8 cellular contexts compared by ENCODE assay signal in genomic region chr1:244862699-244863490, GRCh38. TPM values are rescaled to one million over a fixed set of nuclear protein-coding genes. Genes with fewer than 3 reads are reported as not detected.
DNase-seq lines count a peak whose midpoint lies in the region; ATAC-seq and TF ChIP-seq lines count a peak whose summit lies in the region.

No MANE protein-coding gene starts in this region.

- H3K27me3 ChIP-seq in adrenal gland (no peaks in the 10 kb centered on the region), heart right ventricle (no peaks in the 10 kb centered on the region), upper lobe of left lung (no peaks in the 10 kb centered on the region)

- DNase-seq in GM12865 (ENCODE audit: low read depth) = peak; percentile 97
- DNase-seq in NCI-H128 (lab: John Stamatoyannopoulos, UW; ENCODE audit: unreplicated experiment) = peak; percentile 93
- peak; percentile 97 for DNase-seq in T follicular helper cell (ENCODE audit: low read depth)
- DNase-seq in adrenal gland = peak; percentile 97 to 99 (median 98)
- peak; percentile 97 to 98 for DNase-seq in heart right ventricle
- peak; percentile 99 for DNase-seq in posterior vena cava (ENCODE audit: low spot score)
- DNase-seq in upper lobe of left lung = peak; percentile 97 to 99

- intact Hi-C loops in adrenal gland (cut with DNase I) = loop anchor here (10.0 kb wide), 2 partner anchors 112 to 182 kb away; no protein-coding TSS in a partner anchor
- intact Hi-C loops in heart right ventricle (cut with DNase I) = loop anchor here in 9 of 10 donors (1.0 to 10.0 kb wide), 12 partner anchors 26 to 411 kb away; partner anchors contain the start of genes COX20 (in 4 of the 9), ADSS2 (in 1 of the 9) and DESI2 (in 1 of the 9)
- intact Hi-C loops in posterior vena cava (cut with DNase I) = loop anchor here (10.0 kb wide), 1 partner anchor 102 kb away; a partner anchor contains a TSS

- peak; percentile 63 for ATAC-seq in HG02678 (IDR thresholded peaks at IDR 0.05; ENCODE audit: unreplicated experiment)
- ATAC-seq in heart right ventricle = peak; percentile 76 to 92 (median 82)
- ATAC-seq in upper lobe of left lung (ENCODE audit: low FRiP score in 2 of 2) = peak; percentile 89

- H3K4me1 ChIP-seq in adrenal gland (replicated peaks in 1 of 2) (peaks cover 22 to 47% of the 10 kb centered on the region in 2 donors), heart right ventricle (peaks cover 15 to 65% (median 56%) of the 10 kb centered on the region in 9 donors), upper lobe of left lung (peaks cover 41 to 48% (median 44%) of the 10 kb centered on the region in 4 donors)

- peaks cover 0 to 34% of the 10 kb centered on the region in 2 donors for H3K36me3 ChIP-seq in adrenal gland (replicated peaks in 1 of 2)
- H3K36me3 ChIP-seq in heart right ventricle = peaks cover 0 to 46% (median 34%) of the 10 kb centered on the region in 9 donors
- peaks cover 21 to 42% (median 22%) of the 10 kb centered on the region in 4 donors for H3K36me3 ChIP-seq in upper lobe of left lung

- H3K27ac ChIP-seq in adrenal gland (peak overlapping the region; percentile 98 to 100 (median 100)), heart right ventricle (peak overlapping the region; percentile 99 to 100 (median 100)), upper lobe of left lung (peak overlapping the region; percentile 95 to 100 (median 100))

- TF ChIP-seq EP300 in upper lobe of left lung (IDR thresholded peaks at IDR 0.05) = peak in 1 of 4 donors; percentile 1

- WGBS in adrenal gland, 4 donors = 0 to 1% (median 1%) methylated on average over 15 to 87 of the region's 87 CpGs
- WGBS in heart right ventricle, 2 donors = 1 to 2% methylated on average over 42 to 87 of the region's 87 CpGs
- 0 to 1% methylated on average over 12 to 19 of the region's 87 CpGs for WGBS in upper lobe of left lung, 2 donors

- TF ChIP-seq POLR2A in adrenal gland (IDR thresholded peaks at IDR 0.05) (peak; percentile 77 to 79), upper lobe of left lung (IDR thresholded peaks at IDR 0.05) (peak in 3 of 4 donors; percentile 70 to 87 (median 75))

- H3K9me3 ChIP-seq in adrenal gland (replicated peaks in 1 of 3) (no peaks in the 10 kb centered on the region), heart right ventricle (no peaks in the 10 kb centered on the region), upper lobe of left lung (no peaks in the 10 kb centered on the region)

- H3K4me3 ChIP-seq in GM12865 (ENCODE audit: low read depth, low read length) (peak overlapping the region; percentile 76), adrenal gland (peak overlapping the region; percentile 72 to 99 (median 90)), heart right ventricle (peak overlapping the region; percentile 87 to 100 (median 93)), upper lobe of left lung (peak overlapping the region; percentile 71 to 97 (median 87))

- TF ChIP-seq CTCF in GM12865 (IDR thresholded peaks at IDR 0.05; ENCODE audit: insufficient read depth, low read depth, low read length, missing control alignments) (no peak), adrenal gland (IDR thresholded peaks at IDR 0.05) (no peak), heart right ventricle (IDR thresholded peaks at IDR 0.05) (peak in 1 of 9 donors; percentile 5), upper lobe of left lung (IDR thresholded peaks at IDR 0.05) (no peak)

RNA-seq across cellular contexts. Expression of gene HNRNPU, which starts 1.4 kb away (rescaled TPM):
- total RNA-seq in adrenal gland (100 to 1,000 TPM; 192 to 326 (median 278) TPM), heart right ventricle (100 to 1,000 TPM; 158 to 200 (median 175) TPM), posterior vena cava (100 to 1,000 TPM; 186 to 214 TPM), upper lobe of left lung (100 to 1,000 TPM; 213 to 505 (median 304) TPM)
- polyA plus RNA-seq in adrenal gland (100 to 1,000 TPM; 141 to 397 (median 145) TPM), heart right ventricle (100 to 1,000 TPM in 1 of 2 donors, 10 to 100 TPM in 1; 91.0 to 107 TPM)

RNA-seq across cellular contexts. Expression of gene COX20, which starts 27.4 kb away (rescaled TPM):
- total RNA-seq in adrenal gland (10 to 100 TPM; 32.2 to 78.1 (median 42.5) TPM), heart right ventricle (10 to 100 TPM; 56.6 to 94.1 (median 64.4) TPM), posterior vena cava (10 to 100 TPM; 42.1 to 47.6 TPM), upper lobe of left lung (10 to 100 TPM in 5 of 6 donors, 1 to 10 TPM in 1; 9.4 to 35.3 (median 25.6) TPM)
- polyA plus RNA-seq in adrenal gland (100 to 1,000 TPM; 120 to 265 (median 123) TPM), heart right ventricle (100 to 1,000 TPM in 1 of 2 donors, 10 to 100 TPM in 1; 59.1 to 139 TPM)

Comparison
In these comparisons a context has a peak if more than half of its experiments do, and no peak if none do; other contexts are left out.
1. Peak in every context shown above with its lines: DNase-seq, ATAC-seq, H3K4me3 ChIP-seq and H3K27ac ChIP-seq.